Comparison of ENCODE assay signal across 31 cellular contexts in the genomic region with DNA sequence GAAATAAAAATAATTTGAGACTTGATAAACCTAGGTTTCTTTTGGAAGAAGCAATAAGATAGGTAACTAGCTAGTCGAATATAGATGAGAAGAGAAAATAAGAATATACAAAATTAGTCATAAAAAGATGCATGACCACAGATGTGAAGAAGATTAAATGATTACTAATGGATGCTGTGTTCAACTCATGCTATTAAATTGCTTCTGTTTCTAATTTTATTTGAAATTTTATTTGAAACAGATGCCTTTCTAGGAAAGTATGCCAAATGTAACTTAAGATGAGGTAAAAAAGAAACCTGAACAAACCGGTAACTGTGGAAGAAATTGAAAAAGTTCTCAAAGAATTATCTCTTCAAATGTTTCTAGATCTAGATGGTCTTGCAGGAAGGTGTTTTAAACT.
"Had no signal": no experiment of that assay in that cellular context is flagged by ENCODE, and none has a peak within 500 bp of the region (broad histone marks: within the 10 kb centered on the region; RNA-seq: fewer than 3 reads in every experiment).

No MANE protein-coding gene starts in this region.

- H3K27ac ChIP-seq: adrenal gland, body of pancreas, colonic mucosa, epithelial cell of prostate, gastroesophageal sphincter, heart right ventricle, hepatocyte, WERI-Rb-1 had no signal

- H3K4me1 ChIP-seq: adrenal gland, body of pancreas, colonic mucosa had no signal

- H3K4me1 Mint-ChIP-seq: activated B cell treated with CpG ODN at 0.5 μM for 24 hours; activated naive CD4-positive, alpha-beta T cell treated with anti-CD3 and anti-CD28 coated beads, Interleukin-2, amount 50 U/mL, for 24 hours; activated naive CD8-positive, alpha-beta T cell treated with anti-CD3 and anti-CD28 coated beads for 36 hours; activated naive CD8-positive, alpha-beta T cell treated with anti-CD3 and anti-CD28 coated beads, Interleukin-2, amount 50 U/mL, for 24 hours; activated T-helper 17 cell treated with anti-CD3 and anti-CD28 coated beads, Interleukin-2, amount 50 U/mL, for 72 hours had no signal

- H3K36me3 Mint-ChIP-seq: activated naive CD8-positive, alpha-beta T cell treated with anti-CD3 and anti-CD28 coated beads for 36 hours had no signal

- H3K9me3 Mint-ChIP-seq: activated B cell treated with CpG ODN at 0.5 μM for 24 hours; activated CD8-positive, alpha-beta T cell treated with anti-CD3 and anti-CD28 coated beads for 36 hours; activated naive CD4-positive, alpha-beta T cell treated with anti-CD3 and anti-CD28 coated beads for 36 hours; activated naive CD4-positive, alpha-beta T cell treated with anti-CD3 and anti-CD28 coated beads, Interleukin-2, amount 50 U/mL, for 24 hours; activated naive CD8-positive, alpha-beta T cell treated with anti-CD3 and anti-CD28 coated beads for 36 hours; activated naive CD8-positive, alpha-beta T cell treated with anti-CD3 and anti-CD28 coated beads, Interleukin-2, amount 50 U/mL, for 24 hours; activated T-cell treated with anti-CD3 and anti-CD28 coated beads, Interleukin-2, amount 50 U/mL, for 4 hours; activated T-helper 17 cell treated with anti-CD3 and anti-CD28 coated beads, Interleukin-2, amount 50 U/mL, for 72 hours; T-helper 2 cell treated with Interferon-gamma antibody and Interleukin-4, amounts not matched to agents 5 μg/mL and 100 μg/mL, for 36 hours had no signal

- H3K36me3 ChIP-seq: adrenal gland, colonic mucosa, gastroesophageal sphincter, heart right ventricle had no signal

- H3K27me3 ChIP-seq: adrenal gland, body of pancreas, colonic mucosa, gastroesophageal sphincter, heart right ventricle, hepatocyte had no signal

- H3K27me3 Mint-ChIP-seq: activated B cell treated with CpG ODN at 0.5 μM for 24 hours; activated CD8-positive, alpha-beta T cell treated with anti-CD3 and anti-CD28 coated beads for 36 hours; activated naive CD4-positive, alpha-beta T cell treated with anti-CD3 and anti-CD28 coated beads, Interleukin-2, amount 50 U/mL, for 24 hours; activated naive CD8-positive, alpha-beta T cell treated with anti-CD3 and anti-CD28 coated beads for 36 hours; activated naive CD8-positive, alpha-beta T cell treated with anti-CD3 and anti-CD28 coated beads, Interleukin-2, amount 50 U/mL, for 24 hours; activated T-helper 17 cell treated with anti-CD3 and anti-CD28 coated beads, Interleukin-2, amount 50 U/mL, for 72 hours; T-helper 17 cell had no signal

- DNase-seq: activated B cell treated with CpG ODN at 0.5 μM for 24 hours; activated CD4-positive, alpha-beta T cell treated with anti-CD3 and anti-CD28 coated beads for 48 hours; activated CD4-positive, alpha-beta T cell treated with anti-CD3 and anti-CD28 coated beads, Interleukin-2, amount 50 U/mL, for 1 hour; activated CD4-positive, alpha-beta T cell treated with anti-CD3 and anti-CD28 coated beads, Interleukin-2, amount 50 U/mL, for 48 hours; activated CD8-positive, alpha-beta T cell treated with anti-CD3 and anti-CD28 coated beads for 36 hours; activated effector memory CD4-positive, alpha-beta T cell treated with Interleukin-2 at 50 U/mL for 16 hours; activated naive CD4-positive, alpha-beta T cell treated with anti-CD3 and anti-CD28 coated beads for 36 hours; activated naive CD8-positive, alpha-beta T cell treated with anti-CD3 and anti-CD28 coated beads for 36 hours; activated naive CD8-positive, alpha-beta T cell treated with anti-CD3 and anti-CD28 coated beads, Interleukin-2, amount 50 U/mL, for 24 hours; activated T-cell treated with anti-CD3 and anti-CD28 coated beads, Interleukin-2, amount 50 U/mL, for 4 hours; amygdala; aorta; body of pancreas; caudate nucleus; cerebellar nuclear complex; colonic mucosa; effector CD8-positive, alpha-beta T cell; foreskin melanocyte; heart right ventricle; T-helper 17 cell; T1000 had no signal

- H3K9me3 ChIP-seq: adrenal gland, body of pancreas, colonic mucosa, gastroesophageal sphincter had no signal

- H3K27ac Mint-ChIP-seq: activated B cell treated with CpG ODN at 0.5 μM for 24 hours; activated CD8-positive, alpha-beta T cell treated with anti-CD3 and anti-CD28 coated beads for 36 hours; activated naive CD4-positive, alpha-beta T cell treated with anti-CD3 and anti-CD28 coated beads for 36 hours; activated naive CD4-positive, alpha-beta T cell treated with anti-CD3 and anti-CD28 coated beads, Interleukin-2, amount 50 U/mL, for 24 hours; activated naive CD8-positive, alpha-beta T cell treated with anti-CD3 and anti-CD28 coated beads for 36 hours; activated naive CD8-positive, alpha-beta T cell treated with anti-CD3 and anti-CD28 coated beads, Interleukin-2, amount 50 U/mL, for 24 hours; activated T-helper 17 cell treated with anti-CD3 and anti-CD28 coated beads, Interleukin-2, amount 50 U/mL, for 72 hours; T-helper 17 cell; T-helper 2 cell treated with Interferon-gamma antibody and Interleukin-4, amounts not matched to agents 5 μg/mL and 100 μg/mL, for 36 hours had no signal

- H3K4me3 Mint-ChIP-seq: activated B cell treated with CpG ODN at 0.5 μM for 24 hours; activated CD8-positive, alpha-beta T cell treated with anti-CD3 and anti-CD28 coated beads for 36 hours; activated naive CD4-positive, alpha-beta T cell treated with anti-CD3 and anti-CD28 coated beads for 36 hours; activated naive CD4-positive, alpha-beta T cell treated with anti-CD3 and anti-CD28 coated beads, Interleukin-2, amount 50 U/mL, for 24 hours; activated naive CD8-positive, alpha-beta T cell treated with anti-CD3 and anti-CD28 coated beads for 36 hours; activated naive CD8-positive, alpha-beta T cell treated with anti-CD3 and anti-CD28 coated beads, Interleukin-2, amount 50 U/mL, for 24 hours; activated T-cell treated with anti-CD3 and anti-CD28 coated beads, Interleukin-2, amount 50 U/mL, for 4 hours; activated T-helper 17 cell treated with anti-CD3 and anti-CD28 coated beads, Interleukin-2, amount 50 U/mL, for 72 hours; T-helper 17 cell; T-helper 2 cell treated with Interferon-gamma antibody and Interleukin-4, amounts not matched to agents 5 μg/mL and 100 μg/mL, for 36 hours had no signal

- ATAC-seq: activated CD4-positive, CD25-positive, alpha-beta regulatory T cell treated with anti-CD3 and anti-CD28 coated beads, Interleukin-2, amount 50 U/mL, for 24 hours; activated CD8-positive, alpha-beta T cell treated with anti-CD3 and anti-CD28 coated beads for 36 hours; activated naive CD8-positive, alpha-beta T cell treated with anti-CD3 and anti-CD28 coated beads, Interleukin-2, amount 50 U/mL, for 24 hours; activated T-cell treated with anti-CD3 and anti-CD28 coated beads, Interleukin-2, amount 50 U/mL, for 4 hours; activated T-helper 17 cell treated with anti-CD3 and anti-CD28 coated beads, Interleukin-2, amount 50 U/mL, for 72 hours; body of pancreas; esophagus mucosa; gastroesophageal sphincter; heart right ventricle; T-helper 17 cell had no signal

- H3K4me3 ChIP-seq: adrenal gland, body of pancreas, colonic mucosa, gastroesophageal sphincter, heart right ventricle, hepatocyte had no signal
